19 cellular contexts compared by ENCODE assay signal in genomic region chr2:36449213-36449612, GRCh38.
DNase-seq lines count a peak whose midpoint lies in the region; ATAC-seq, FAIRE-seq and TF ChIP-seq lines count a peak whose summit lies in the region.
"Had no signal": no experiment of that assay in that cellular context is flagged by ENCODE, and none has a peak within 500 bp of the region (broad histone marks: within the 10 kb centered on the region; RNA-seq: fewer than 3 reads in every experiment).

No MANE protein-coding gene starts in this region.

- H3K4me3 ChIP-seq in A549 (no peak overlapping the region), RWPE2 (ENCODE audit: severe bottlenecking) (no peak overlapping the region), fibroblast of lung (replicated peaks in 1 of 4; ENCODE audit: control extremely low read depth in 1 of 4, insufficient read depth in 1 of 4, low read depth in 3 of 4, low read length in 4 of 4) (no peak overlapping the region), rectal smooth muscle tissue (ENCODE audit: low read length) (no peak overlapping the region)
- H3K4me3 ChIP-seq: testis had no signal

- H3K4me1 ChIP-seq in A549 (peaks cover 98% of the 10 kb centered on the region), RWPE2 (ENCODE audit: insufficient read depth, poor library complexity, severe bottlenecking) (peaks cover 33% of the 10 kb centered on the region), fibroblast of lung (ENCODE audit: control insufficient read depth, extremely low read depth, insufficient read depth, low read length) (peaks cover 51% of the 10 kb centered on the region), rectal smooth muscle tissue (ENCODE audit: control insufficient read depth, insufficient read depth, low read length) (peaks cover 28% of the 10 kb centered on the region)
- H3K4me1 ChIP-seq: parathyroid adenoma, testis had no signal

- no peak overlapping the region for H2AFZ ChIP-seq in fibroblast of lung (ENCODE audit: low read length)
- H2AFZ ChIP-seq: parathyroid adenoma had no signal

- H3K36me3 ChIP-seq in RWPE2 (ENCODE audit: low read depth) (peaks cover 94% of the 10 kb centered on the region), fibroblast of lung (ENCODE audit: control insufficient read depth, insufficient read depth, low read length) (peaks cover 16% of the 10 kb centered on the region), rectal smooth muscle tissue (ENCODE audit: control insufficient read depth, insufficient read depth, low read length) (peaks cover 5% of the 10 kb centered on the region)

- H3K4me2 ChIP-seq in A549 (peak overlapping the region; percentile 64), fibroblast of lung (ENCODE audit: extremely low read depth, insufficient read depth, low read length) (no peak overlapping the region)

- peaks cover 64% of the 10 kb centered on the region for H3K79me2 ChIP-seq in fibroblast of lung (ENCODE audit: control insufficient read depth, insufficient read depth, low read length)
- H3K79me2 ChIP-seq: parathyroid adenoma had no signal

- no peak for TF ChIP-seq POLR2A in A549 (IDR thresholded peaks at IDR 0.05; ENCODE audit: low read length)

- no peak for TF ChIP-seq EP300 in A549 (IDR thresholded peaks at IDR 0.05)

- no peak for FAIRE-seq in A549 (lab: Jason Lieb, UNC)
- FAIRE-seq: endometrium had no signal

- H3K27ac ChIP-seq in A549 = peak overlapping the region; percentile 36 to 46; a peak in 4 of 6 replicates
- peak overlapping the region; percentile 97 for H3K27ac ChIP-seq in RWPE2 (ENCODE audit: poor library complexity, severe bottlenecking)
- H3K27ac ChIP-seq in fibroblast of lung (ENCODE audit: insufficient read depth, low read length) = peak overlapping the region; percentile 46
- H3K27ac ChIP-seq in rectal smooth muscle tissue (ENCODE audit: low read depth, low read length) = peak overlapping the region; percentile 78
- H3K27ac ChIP-seq: parathyroid adenoma, testis had no signal

- no peak for TF ChIP-seq RAD21 in A549 (conservative IDR thresholded peaks at IDR 0.05 in 1 of 2, IDR thresholded peaks at IDR 0.05 in 1 of 2)

- 88% methylated on average over 7 of the region's 7 CpGs for WGBS in A549 (ENCODE audit: missing lambda C conversion rate)

- ATAC-seq in A549 (no peak), RWPE2 (ENCODE audit: low read depth) (peak; percentile 43; the same call in 1 of the 3 replicates)
- ATAC-seq: PC-3 had no signal

- CTCF ChIA-PET in A549 (lab: Yijun Ruan, JAX) = interaction anchor here (1.1 to 5.6 kb wide), 6 partner anchors 9 to 215 kb away, joined by 3 to 53 read pairs (median 5); no protein-coding TSS in a partner anchor

- DNase-seq in A549 (ENCODE audit: low read depth in 1 of 2, low spot score in 1 of 2) (no peak), RWPE2 (ENCODE audit: low spot score) (no peak), fibroblast of lung (ENCODE audit: low read depth in 2 of 2) (no peak), activated T-cell treated with anti-CD3 and anti-CD28 coated beads for 4 hours (no peak), cerebellar nuclear complex (lab: John Stamatoyannopoulos, UW) (no peak), SIG-M5 (lab: John Stamatoyannopoulos, UW) (no peak)
- no peak for DNase-seq in activated CD8-positive, alpha-beta memory T cell treated with anti-CD3 and anti-CD28 coated beads, Interleukin-2, amount 50 U/mL, for 48 hours
- DNase-seq: activated CD4-positive, alpha-beta T cell treated with anti-CD3 and anti-CD28 coated beads for 48 hours; activated effector memory CD4-positive, alpha-beta T cell treated with anti-CD3 and anti-CD28 coated beads, Interleukin-2, amount 50 U/mL, for 16 hours; CD4-positive, CD25-positive, alpha-beta regulatory T cell; DMS53; naive B cell; NCI-H1436 treated with DMSO at 0.1 percent for 48 hours; NCI-H774; PC-3; testis had no signal

- H3K27me3 ChIP-seq in RWPE2 (ENCODE audit: insufficient read depth, poor library complexity, severe bottlenecking) (no peaks in the 10 kb centered on the region), fibroblast of lung (ENCODE audit: control insufficient read depth, insufficient read depth, low read length) (no peaks in the 10 kb centered on the region), rectal smooth muscle tissue (ENCODE audit: control insufficient read depth, insufficient read depth, low read length) (no peaks in the 10 kb centered on the region)
- H3K27me3 ChIP-seq: testis had no signal

- no peak overlapping the region for H3K9ac ChIP-seq in fibroblast of lung (ENCODE audit: insufficient read depth, low read length)
- H3K9ac ChIP-seq in rectal smooth muscle tissue (ENCODE audit: low read length) = no peak overlapping the region
- H3K9ac ChIP-seq: parathyroid adenoma had no signal

- no peaks in the 10 kb centered on the region for H3K9me3 ChIP-seq in A549
- H3K9me3 ChIP-seq in RWPE2 (ENCODE audit: severe bottlenecking) = no peaks in the 10 kb centered on the region
- no peaks in the 10 kb centered on the region for H3K9me3 ChIP-seq in fibroblast of lung (ENCODE audit: control insufficient read depth, insufficient read depth, low read depth, low read length)
- H3K9me3 ChIP-seq: testis had no signal

- POLR2A ChIA-PET in A549 (lab: Yijun Ruan, JAX) = no interaction called here

- TF ChIP-seq CTCF in A549 (IDR thresholded peaks at IDR 0.05) (no peak), RWPE2 (IDR thresholded peaks at IDR 0.05; ENCODE audit: poor library complexity, severe bottlenecking) (no peak), fibroblast of lung (conservative IDR thresholded peaks at IDR 0.05 in 1 of 2, IDR thresholded peaks at IDR 0.05 in 1 of 2; ENCODE audit: low read depth in 1 of 2, low read length in 2 of 2) (no peak)

- H4K20me1 ChIP-seq in fibroblast of lung (ENCODE audit: control insufficient read depth, extremely low read depth, insufficient read depth, low read length) = no peaks in the 10 kb centered on the region

TF ChIP-seq in A549, 52 proteins besides CTCF, POLR2A, EP300 and RAD21:
- TF ChIP-seq, protein P1, sequence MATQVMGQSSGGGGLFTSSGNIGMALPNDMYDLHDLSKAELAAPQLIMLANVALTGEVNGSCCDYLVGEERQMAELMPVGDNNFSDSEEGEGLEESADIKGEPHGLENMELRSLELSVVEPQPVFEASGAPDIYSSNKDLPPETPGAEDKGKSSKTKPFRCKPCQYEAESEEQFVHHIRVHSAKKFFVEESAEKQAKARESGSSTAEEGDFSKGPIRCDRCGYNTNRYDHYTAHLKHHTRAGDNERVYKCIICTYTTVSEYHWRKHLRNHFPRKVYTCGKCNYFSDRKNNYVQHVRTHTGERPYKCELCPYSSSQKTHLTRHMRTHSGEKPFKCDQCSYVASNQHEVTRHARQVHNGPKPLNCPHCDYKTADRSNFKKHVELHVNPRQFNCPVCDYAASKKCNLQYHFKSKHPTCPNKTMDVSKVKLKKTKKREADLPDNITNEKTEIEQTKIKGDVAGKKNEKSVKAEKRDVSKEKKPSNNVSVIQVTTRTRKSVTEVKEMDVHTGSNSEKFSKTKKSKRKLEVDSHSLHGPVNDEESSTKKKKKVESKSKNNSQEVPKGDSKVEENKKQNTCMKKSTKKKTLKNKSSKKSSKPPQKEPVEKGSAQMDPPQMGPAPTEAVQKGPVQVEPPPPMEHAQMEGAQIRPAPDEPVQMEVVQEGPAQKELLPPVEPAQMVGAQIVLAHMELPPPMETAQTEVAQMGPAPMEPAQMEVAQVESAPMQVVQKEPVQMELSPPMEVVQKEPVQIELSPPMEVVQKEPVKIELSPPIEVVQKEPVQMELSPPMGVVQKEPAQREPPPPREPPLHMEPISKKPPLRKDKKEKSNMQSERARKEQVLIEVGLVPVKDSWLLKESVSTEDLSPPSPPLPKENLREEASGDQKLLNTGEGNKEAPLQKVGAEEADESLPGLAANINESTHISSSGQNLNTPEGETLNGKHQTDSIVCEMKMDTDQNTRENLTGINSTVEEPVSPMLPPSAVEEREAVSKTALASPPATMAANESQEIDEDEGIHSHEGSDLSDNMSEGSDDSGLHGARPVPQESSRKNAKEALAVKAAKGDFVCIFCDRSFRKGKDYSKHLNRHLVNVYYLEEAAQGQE (IDR thresholded peaks at IDR 0.05) = no peak
- TF ChIP-seq JUN (IDR thresholded peaks at IDR 0.05) = 0 out of 5 replicates have a peak, but pooled peaks of 1 of the 2 experiments have one; percentile 8
TF ChIP-seq in A549: peak in this region for 1.

Comparison
In these comparisons a context has a peak if more than half of its experiments do, and no peak if none do; other contexts are left out.
1. H3K27ac ChIP-seq: peak in every context shown above with its lines; median percentile 97 in RWPE2; 78 in rectal smooth muscle tissue; 46 in fibroblast of lung; 41 in A549.